12 cellular contexts compared by ENCODE assay signal in genomic region chr19:48121909-48122371, GRCh38. TPM values are rescaled to one million over a fixed set of nuclear protein-coding genes. Genes with fewer than 3 reads are reported as not detected.
DNase-seq lines count a peak whose midpoint lies in the region; ATAC-seq and TF ChIP-seq lines count a peak whose summit lies in the region.
"Had no signal": no experiment of that assay in that cellular context is flagged by ENCODE, and none has a peak within 500 bp of the region (broad histone marks: within the 10 kb centered on the region; RNA-seq: fewer than 3 reads in every experiment).

No MANE protein-coding gene starts in this region.

- no peaks in the 10 kb centered on the region for H3K9me3 Mint-ChIP-seq in activated naive CD4-positive, alpha-beta T cell treated with anti-CD3 and anti-CD28 coated beads, Interleukin-2, amount 10 ng/mL, durations not matched to agents 7 days and 5 days

- H3K4me3 ChIP-seq in foreskin fibroblast (ENCODE audit: low read depth in 1 of 2, low read length in 2 of 2) (no peak overlapping the region), suprapubic skin (no peak overlapping the region)

- in situ Hi-C loops in SK-MEL-5 (cut with HindIII; ENCODE audit: low pct_unique_long_range_greater_than_20kb, low sequenced_read_pairs): no loop called here

- peaks cover 57% of the 10 kb centered on the region for H3K36me3 Mint-ChIP-seq in activated naive CD4-positive, alpha-beta T cell treated with anti-CD3 and anti-CD28 coated beads, Interleukin-2, amount 10 ng/mL, durations not matched to agents 7 days and 5 days

- peak overlapping the region; percentile 66 for H3K27ac ChIP-seq in suprapubic skin

- TF ChIP-seq EP300 in suprapubic skin (IDR thresholded peaks at IDR 0.05): no peak

- no peaks in the 10 kb centered on the region for H3K27me3 Mint-ChIP-seq in activated naive CD4-positive, alpha-beta T cell treated with anti-CD3 and anti-CD28 coated beads, Interleukin-2, amount 10 ng/mL, durations not matched to agents 7 days and 5 days

- H3K4me1 Mint-ChIP-seq in activated naive CD4-positive, alpha-beta T cell treated with anti-CD3 and anti-CD28 coated beads, Interleukin-2, amount 10 ng/mL, durations not matched to agents 7 days and 5 days: peaks cover 20% of the 10 kb centered on the region

- DNase-seq in activated naive CD4-positive, alpha-beta T cell treated with anti-CD3 and anti-CD28 coated beads, Interleukin-2, amount 10 ng/mL, durations not matched to agents 7 days and 5 days: no peak
- no peak for DNase-seq in activated naive CD4-positive, alpha-beta T cell treated with anti-CD3 and anti-CD28 coated beads, Interleukin-2, amount 50 U/mL, for 16 hours
- DNase-seq in SK-MEL-5 (ENCODE audit: low read depth, low spot score) (peak; percentile 96), foreskin fibroblast (peak; percentile 74 to 87), suprapubic skin (ENCODE audit: low spot score in 2 of 2) (no peak)
- DNase-seq: NCI-H1436; retina; stimulated activated naive CD4-positive, alpha-beta T cell; T-helper 9 cell had no signal

- no peaks in the 10 kb centered on the region for H3K27me3 ChIP-seq in suprapubic skin

- no peak for TF ChIP-seq POLR2A in suprapubic skin (IDR thresholded peaks at IDR 0.05)

- peaks cover 35% of the 10 kb centered on the region for H3K36me3 ChIP-seq in suprapubic skin

- H3K27ac Mint-ChIP-seq in activated naive CD4-positive, alpha-beta T cell treated with anti-CD3 and anti-CD28 coated beads, Interleukin-2, amount 10 ng/mL, durations not matched to agents 7 days and 5 days: peak overlapping the region; percentile 80

- WGBS in suprapubic skin: 63% methylated on average over 9 of the region's 10 CpGs

- TF ChIP-seq CTCF in foreskin fibroblast (IDR thresholded peaks at IDR 0.05; ENCODE audit: low read depth, low read length) (no peak), suprapubic skin (IDR thresholded peaks at IDR 0.05) (no peak)

- no peaks in the 10 kb centered on the region for H3K9me3 ChIP-seq in suprapubic skin

- H3K4me1 ChIP-seq in suprapubic skin: peaks cover 20% of the 10 kb centered on the region

- no peak overlapping the region for H3K4me3 Mint-ChIP-seq in activated naive CD4-positive, alpha-beta T cell treated with anti-CD3 and anti-CD28 coated beads, Interleukin-2, amount 10 ng/mL, durations not matched to agents 7 days and 5 days

- CTCF ChIA-PET in activated naive CD4-positive, alpha-beta T cell treated with anti-CD3 and anti-CD28 coated beads, Interleukin-2, amount 10 ng/mL, durations not matched to agents 7 days and 5 days (lab: Charles Lee): interaction anchor here (0.7 kb wide), 1 partner anchor 11 kb away, joined by 3 read pairs; the partner anchor contains the start of gene PLA2G4C

- no peak for ATAC-seq in HG02571 (IDR thresholded peaks at IDR 0.05; ENCODE audit: unreplicated experiment)
- ATAC-seq in GM19455 (IDR thresholded peaks at IDR 0.05; ENCODE audit: unreplicated experiment): no peak
- ATAC-seq in GM21717 (IDR thresholded peaks at IDR 0.05; ENCODE audit: unreplicated experiment): no peak

RNA-seq across cellular contexts. Expression of gene PLA2G4C, which starts 11.3 kb away (rescaled TPM):
- 1.7 and 2.3 TPM in 2 replicates for total RNA-seq in SK-MEL-5 (2014; rRNA removed; shearing (Covaris generic))
- 1.2 and 3.1 TPM in 2 replicates for polyA plus RNA-seq in SK-MEL-5 (2015; cell fraction: cytosol; rRNA removed)
- 16.0 and 34.0 TPM in 2 replicates for polyA plus RNA-seq in SK-MEL-5 (2015; cell fraction: nucleus; rRNA removed)
- total RNA-seq in suprapubic skin: 1 to 10 TPM; 1.4 to 9.1 (median 5.7) TPM

RNA-seq across cellular contexts. Expression of gene LIG1, which starts 48.2 kb away (rescaled TPM):
- total RNA-seq in SK-MEL-5 (2014; rRNA removed; shearing (Covaris generic)): 31.8 and 36.1 TPM in 2 replicates
- polyA plus RNA-seq in SK-MEL-5 (2015; cell fraction: cytosol; rRNA removed): 39.6 and 47.8 TPM in 2 replicates
- 138 and 181 TPM in 2 replicates for polyA plus RNA-seq in SK-MEL-5 (2015; cell fraction: nucleus; rRNA removed)
- 10 to 100 TPM; 30.0 to 66.1 (median 44.4) TPM for total RNA-seq in suprapubic skin

RNA-seq across cellular contexts. Expression of gene ZSWIM9, which starts 48.5 kb away (rescaled TPM):
- 1.3 and 1.8 TPM in 2 replicates for total RNA-seq in SK-MEL-5 (2014; rRNA removed; shearing (Covaris generic))
- 4.0 and 4.6 TPM in 2 replicates for polyA plus RNA-seq in SK-MEL-5 (2015; cell fraction: cytosol; rRNA removed)
- polyA plus RNA-seq in SK-MEL-5 (2015; cell fraction: nucleus; rRNA removed): 1.1 and 1.5 TPM in 2 replicates
- 1 to 10 TPM; 2.2 to 5.0 (median 4.0) TPM for total RNA-seq in suprapubic skin

Comparison
In these comparisons a context has a peak if more than half of its experiments do, and no peak if none do; other contexts are left out.
1. DNase-seq: peak in SK-MEL-5 (single experiment) and foreskin fibroblast (2 of 2); none in activated naive CD4-positive, alpha-beta T cell treated with anti-CD3 and anti-CD28 coated beads, Interleukin-2, amount 10 ng/mL, durations not matched to agents 7 days and 5 days (single experiment), activated naive CD4-positive, alpha-beta T cell treated with anti-CD3 and anti-CD28 coated beads, Interleukin-2, amount 50 U/mL, for 16 hours (single experiment) and suprapubic skin (0 of 2).